Comparison of ENCODE assay signal across 1 cellular context in genomic region chr5:116947691-116948528, GRCh38.
A peak's percentile ranks its signal among the peaks of the same experiment; 100 is the strongest.
TF ChIP-seq lines count a peak whose summit lies in the region.

No MANE protein-coding gene starts in this region.

TF ChIP-seq in GM12878, 131 proteins besides CTCF, POLR2A, EP300 and RAD21 (continued from another document and continues in another):
- TF ChIP-seq, protein P1, sequence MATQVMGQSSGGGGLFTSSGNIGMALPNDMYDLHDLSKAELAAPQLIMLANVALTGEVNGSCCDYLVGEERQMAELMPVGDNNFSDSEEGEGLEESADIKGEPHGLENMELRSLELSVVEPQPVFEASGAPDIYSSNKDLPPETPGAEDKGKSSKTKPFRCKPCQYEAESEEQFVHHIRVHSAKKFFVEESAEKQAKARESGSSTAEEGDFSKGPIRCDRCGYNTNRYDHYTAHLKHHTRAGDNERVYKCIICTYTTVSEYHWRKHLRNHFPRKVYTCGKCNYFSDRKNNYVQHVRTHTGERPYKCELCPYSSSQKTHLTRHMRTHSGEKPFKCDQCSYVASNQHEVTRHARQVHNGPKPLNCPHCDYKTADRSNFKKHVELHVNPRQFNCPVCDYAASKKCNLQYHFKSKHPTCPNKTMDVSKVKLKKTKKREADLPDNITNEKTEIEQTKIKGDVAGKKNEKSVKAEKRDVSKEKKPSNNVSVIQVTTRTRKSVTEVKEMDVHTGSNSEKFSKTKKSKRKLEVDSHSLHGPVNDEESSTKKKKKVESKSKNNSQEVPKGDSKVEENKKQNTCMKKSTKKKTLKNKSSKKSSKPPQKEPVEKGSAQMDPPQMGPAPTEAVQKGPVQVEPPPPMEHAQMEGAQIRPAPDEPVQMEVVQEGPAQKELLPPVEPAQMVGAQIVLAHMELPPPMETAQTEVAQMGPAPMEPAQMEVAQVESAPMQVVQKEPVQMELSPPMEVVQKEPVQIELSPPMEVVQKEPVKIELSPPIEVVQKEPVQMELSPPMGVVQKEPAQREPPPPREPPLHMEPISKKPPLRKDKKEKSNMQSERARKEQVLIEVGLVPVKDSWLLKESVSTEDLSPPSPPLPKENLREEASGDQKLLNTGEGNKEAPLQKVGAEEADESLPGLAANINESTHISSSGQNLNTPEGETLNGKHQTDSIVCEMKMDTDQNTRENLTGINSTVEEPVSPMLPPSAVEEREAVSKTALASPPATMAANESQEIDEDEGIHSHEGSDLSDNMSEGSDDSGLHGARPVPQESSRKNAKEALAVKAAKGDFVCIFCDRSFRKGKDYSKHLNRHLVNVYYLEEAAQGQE (IDR thresholded peaks at IDR 0.05; ENCODE audit: low read depth, low read length): no peak
- TF ChIP-seq IRF3 (IDR thresholded peaks at IDR 0.05) (no peak), DPF2 (IDR thresholded peaks at IDR 0.05) (peak; percentile 34; the same call in 1 of the 2 replicates), RAD51 (IDR thresholded peaks at IDR 0.05) (no peak), POLR2AphosphoS5 (IDR thresholded peaks at IDR 0.05; ENCODE audit: low read length) (no peak), SIX5 (IDR thresholded peaks at IDR 0.05; ENCODE audit: low read depth, low read length, severe bottlenecking) (no peak), ZNF687 (IDR thresholded peaks at IDR 0.05) (peak; percentile 72), NRF1 (conservative IDR thresholded peaks at IDR 0.05; ENCODE audit: low read depth, low read length) (no peak), MLLT1 (IDR thresholded peaks at IDR 0.05) (no peak), NFYA (IDR thresholded peaks at IDR 0.05; ENCODE audit: borderline replicate concordance, low read depth, low read length) (no peak), YY1 (IDR thresholded peaks at IDR 0.05; ENCODE audit: low read depth, low read length) (peak; percentile 86), BMI1 (IDR thresholded peaks at IDR 0.05; ENCODE audit: borderline replicate concordance) (no peak), ZNF622 (IDR thresholded peaks at IDR 0.05) (no peak), MEF2B (IDR thresholded peaks at IDR 0.05; ENCODE audit: partially characterized antibody, poor library complexity, severe bottlenecking) (no peak), POLR2AphosphoS2 (IDR thresholded peaks at IDR 0.05; ENCODE audit: low read depth, low read length) (no peak), KAT2A (conservative IDR thresholded peaks at IDR 0.05; ENCODE audit: control insufficient read depth, low read depth, low read length) (no peak), ELK1 (IDR thresholded peaks at IDR 0.05; ENCODE audit: low read depth, low read length) (no peak), CBFB (IDR thresholded peaks at IDR 0.05; ENCODE audit: low read depth) (no peak), TBL1XR1 (IDR thresholded peaks at IDR 0.05; ENCODE audit: low read depth, low read length) (no peak), ZBTB11 (CRISPR knock-in tag; IDR thresholded peaks at IDR 0.05) (no peak), RELA (IDR thresholded peaks at IDR 0.05; ENCODE audit: borderline replicate concordance, partially characterized antibody) (peak; percentile 53), HCFC1 (IDR thresholded peaks at IDR 0.05; ENCODE audit: low read length) (peak; percentile 46; the same call in 1 of the 2 replicates)
- TF ChIP-seq, protein P2, sequence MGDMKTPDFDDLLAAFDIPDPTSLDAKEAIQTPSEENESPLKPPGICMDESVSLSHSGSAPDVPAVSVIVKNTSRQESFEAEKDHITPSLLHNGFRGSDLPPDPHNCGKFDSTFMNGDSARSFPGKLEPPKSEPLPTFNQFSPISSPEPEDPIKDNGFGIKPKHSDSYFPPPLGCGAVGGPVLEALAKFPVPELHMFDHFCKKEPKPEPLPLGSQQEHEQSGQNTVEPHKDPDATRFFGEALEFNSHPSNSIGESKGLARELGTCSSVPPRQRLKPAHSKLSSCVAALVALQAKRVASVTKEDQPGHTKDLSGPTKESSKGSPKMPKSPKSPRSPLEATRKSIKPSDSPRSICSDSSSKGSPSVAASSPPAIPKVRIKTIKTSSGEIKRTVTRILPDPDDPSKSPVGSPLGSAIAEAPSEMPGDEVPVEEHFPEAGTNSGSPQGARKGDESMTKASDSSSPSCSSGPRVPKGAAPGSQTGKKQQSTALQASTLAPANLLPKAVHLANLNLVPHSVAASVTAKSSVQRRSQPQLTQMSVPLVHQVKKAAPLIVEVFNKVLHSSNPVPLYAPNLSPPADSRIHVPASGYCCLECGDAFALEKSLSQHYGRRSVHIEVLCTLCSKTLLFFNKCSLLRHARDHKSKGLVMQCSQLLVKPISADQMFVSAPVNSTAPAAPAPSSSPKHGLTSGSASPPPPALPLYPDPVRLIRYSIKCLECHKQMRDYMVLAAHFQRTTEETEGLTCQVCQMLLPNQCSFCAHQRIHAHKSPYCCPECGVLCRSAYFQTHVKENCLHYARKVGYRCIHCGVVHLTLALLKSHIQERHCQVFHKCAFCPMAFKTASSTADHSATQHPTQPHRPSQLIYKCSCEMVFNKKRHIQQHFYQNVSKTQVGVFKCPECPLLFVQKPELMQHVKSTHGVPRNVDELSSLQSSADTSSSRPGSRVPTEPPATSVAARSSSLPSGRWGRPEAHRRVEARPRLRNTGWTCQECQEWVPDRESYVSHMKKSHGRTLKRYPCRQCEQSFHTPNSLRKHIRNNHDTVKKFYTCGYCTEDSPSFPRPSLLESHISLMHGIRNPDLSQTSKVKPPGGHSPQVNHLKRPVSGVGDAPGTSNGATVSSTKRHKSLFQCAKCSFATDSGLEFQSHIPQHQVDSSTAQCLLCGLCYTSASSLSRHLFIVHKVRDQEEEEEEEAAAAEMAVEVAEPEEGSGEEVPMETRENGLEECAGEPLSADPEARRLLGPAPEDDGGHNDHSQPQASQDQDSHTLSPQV (IDR thresholded peaks at IDR 0.05): peak; percentile 61; the same call in 1 of the 2 replicates
- TF ChIP-seq, protein P3, sequence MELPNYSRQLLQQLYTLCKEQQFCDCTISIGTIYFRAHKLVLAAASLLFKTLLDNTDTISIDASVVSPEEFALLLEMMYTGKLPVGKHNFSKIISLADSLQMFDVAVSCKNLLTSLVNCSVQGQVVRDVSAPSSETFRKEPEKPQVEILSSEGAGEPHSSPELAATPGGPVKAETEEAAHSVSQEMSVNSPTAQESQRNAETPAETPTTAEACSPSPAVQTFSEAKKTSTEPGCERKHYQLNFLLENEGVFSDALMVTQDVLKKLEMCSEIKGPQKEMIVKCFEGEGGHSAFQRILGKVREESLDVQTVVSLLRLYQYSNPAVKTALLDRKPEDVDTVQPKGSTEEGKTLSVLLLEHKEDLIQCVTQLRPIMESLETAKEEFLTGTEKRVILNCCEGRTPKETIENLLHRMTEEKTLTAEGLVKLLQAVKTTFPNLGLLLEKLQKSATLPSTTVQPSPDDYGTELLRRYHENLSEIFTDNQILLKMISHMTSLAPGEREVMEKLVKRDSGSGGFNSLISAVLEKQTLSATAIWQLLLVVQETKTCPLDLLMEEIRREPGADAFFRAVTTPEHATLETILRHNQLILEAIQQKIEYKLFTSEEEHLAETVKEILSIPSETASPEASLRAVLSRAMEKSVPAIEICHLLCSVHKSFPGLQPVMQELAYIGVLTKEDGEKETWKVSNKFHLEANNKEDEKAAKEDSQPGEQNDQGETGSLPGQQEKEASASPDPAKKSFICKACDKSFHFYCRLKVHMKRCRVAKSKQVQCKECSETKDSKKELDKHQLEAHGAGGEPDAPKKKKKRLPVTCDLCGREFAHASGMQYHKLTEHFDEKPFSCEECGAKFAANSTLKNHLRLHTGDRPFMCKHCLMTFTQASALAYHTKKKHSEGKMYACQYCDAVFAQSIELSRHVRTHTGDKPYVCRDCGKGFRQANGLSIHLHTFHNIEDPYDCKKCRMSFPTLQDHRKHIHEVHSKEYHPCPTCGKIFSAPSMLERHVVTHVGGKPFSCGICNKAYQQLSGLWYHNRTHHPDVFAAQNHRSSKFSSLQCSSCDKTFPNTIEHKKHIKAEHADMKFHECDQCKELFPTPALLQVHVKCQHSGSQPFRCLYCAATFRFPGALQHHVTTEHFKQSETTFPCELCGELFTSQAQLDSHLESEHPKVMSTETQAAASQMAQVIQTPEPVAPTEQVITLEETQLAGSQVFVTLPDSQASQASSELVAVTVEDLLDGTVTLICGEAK (IDR thresholded peaks at IDR 0.05; ENCODE audit: borderline replicate concordance): peak; percentile 63; the same call in 1 of the 2 replicates
